In the genomic region with DNA sequence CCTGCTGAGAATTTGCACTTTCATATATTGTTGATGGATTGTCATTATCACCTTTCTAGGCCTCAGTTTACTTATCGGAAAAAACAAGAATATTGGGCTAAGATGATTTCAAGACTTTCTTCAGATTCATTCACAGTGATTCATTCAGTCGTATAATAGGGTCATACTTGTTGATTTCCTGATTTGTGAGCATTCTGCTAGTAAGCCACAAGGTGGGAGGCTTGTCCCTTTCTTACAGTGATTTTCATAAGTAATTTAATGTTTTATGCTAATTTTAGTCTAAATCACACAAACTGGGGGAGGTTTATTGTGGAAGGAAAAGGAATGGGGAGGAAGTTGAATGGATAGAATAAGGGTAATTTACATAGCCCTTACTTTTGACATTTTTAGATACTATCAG, we compare ENCODE assay signal across 17 cellular contexts.
DNase-seq lines count a peak whose midpoint lies in the region; FAIRE-seq and TF ChIP-seq lines count a peak whose summit lies in the region.
"Had no signal": no experiment of that assay in that cellular context is flagged by ENCODE, and none has a peak within 500 bp of the region (broad histone marks: within the 10 kb centered on the region; RNA-seq: fewer than 3 reads in every experiment).

No MANE protein-coding gene starts in this region.

- no TSS peak for BruUV-seq in OCI-LY7 (replicated peaks; lab: Mats Ljungman, UMichigan)
- BruUV-seq in Calu3 (replicated peaks; lab: Mats Ljungman, UMichigan): no TSS peak

- no peak for TF ChIP-seq POLR2A in GM12892 (IDR thresholded peaks at IDR 0.05; ENCODE audit: low read depth, low read length)
- no peak for TF ChIP-seq POLR2A in suprapubic skin (IDR thresholded peaks at IDR 0.05)

- no peak overlapping the region for H2AFZ ChIP-seq in OCI-LY7 (ENCODE audit: low read length)
- no peak overlapping the region for H2AFZ ChIP-seq in osteoblast (ENCODE audit: low read length)

- no peaks in the 10 kb centered on the region for H4K20me1 ChIP-seq in OCI-LY7 (ENCODE audit: insufficient read depth, low read length)
- no peaks in the 10 kb centered on the region for H4K20me1 ChIP-seq in osteoblast (ENCODE audit: insufficient read depth, low read length)

- no peak for DNase-seq in GM12892 (ENCODE audit: insufficient read length)
- DNase-seq in OCI-LY7 (ENCODE audit: low spot score): no peak
- no peak for DNase-seq in endodermal cell
- DNase-seq in osteoblast (ENCODE audit: insufficient read length, low spot score, missing footprints): no peak
- no peak for DNase-seq in suprapubic skin (ENCODE audit: low spot score in 2 of 2)
- DNase-seq in KBM-7: no peak
- no peak for DNase-seq in NCI-H2171 (lab: John Stamatoyannopoulos, UW)
- no peak for DNase-seq in Calu3
- DNase-seq: activated CD8-positive, alpha-beta memory T cell treated with anti-CD3 and anti-CD28 coated beads, Interleukin-2, amount 50 U/mL, for 48 hours; heart left ventricle; left lung; NCI-H1436; NCI-H526; thyroid gland had no signal

- H3K36me3 Mint-ChIP-seq in endodermal cell (ENCODE audit: low read depth) (no peaks in the 10 kb centered on the region), Calu3 (ENCODE audit: insufficient read depth, unreplicated experiment) (no peaks in the 10 kb centered on the region)
- H3K36me3 Mint-ChIP-seq: WTC11 had no signal

- no peak overlapping the region for H3K9ac ChIP-seq in endodermal cell (ENCODE audit: extremely low read depth, low read length, poor library complexity, severe bottlenecking)

- H3K27ac ChIP-seq in OCI-LY7 (ENCODE audit: low read depth, low read length, poor library complexity, severe bottlenecking): no peak overlapping the region
- H3K27ac ChIP-seq in endodermal cell (ENCODE audit: low read depth, low read length): no peak overlapping the region
- no peak overlapping the region for H3K27ac ChIP-seq in osteoblast (ENCODE audit: low read depth, low read length)
- no peak overlapping the region for H3K27ac ChIP-seq in suprapubic skin
- H3K27ac ChIP-seq: heart left ventricle, left lung, neutrophil, SJSA1, thyroid gland had no signal

- in situ Hi-C loops in KBM-7 (cut with MboI; ENCODE audit: low pct_unique_long_range_greater_than_20kb, low sequenced_read_pairs): no loop called here

- no peaks in the 10 kb centered on the region for H3K9me2 ChIP-seq in OCI-LY7 (ENCODE audit: insufficient read depth, low read length)

- H3K4me2 ChIP-seq in OCI-LY7 (ENCODE audit: low read length): no peak overlapping the region
- H3K4me2 ChIP-seq in osteoblast (ENCODE audit: insufficient read depth, low read length): no peak overlapping the region

- TF ChIP-seq CTCF in OCI-LY7 (conservative IDR thresholded peaks at IDR 0.05; ENCODE audit: low read length) (0 out of 2 replicates have a peak, but pooled peaks have one; percentile 18), endodermal cell (conservative IDR thresholded peaks at IDR 0.05) (peak; percentile 59), osteoblast (IDR thresholded peaks at IDR 0.05; ENCODE audit: extremely low read depth, low read depth, low read length) (peak; percentile 27), suprapubic skin (IDR thresholded peaks at IDR 0.05) (no peak), Calu3 (IDR thresholded peaks at IDR 0.05; ENCODE audit: unreplicated experiment) (no peak)

- no peaks in the 10 kb centered on the region for H3K27me3 ChIP-seq in endodermal cell (ENCODE audit: control insufficient read depth, insufficient read depth, low read length, poor library complexity, severe bottlenecking)
- no peaks in the 10 kb centered on the region for H3K27me3 ChIP-seq in osteoblast (ENCODE audit: insufficient read depth, low read length)
- H3K27me3 ChIP-seq in suprapubic skin: no peaks in the 10 kb centered on the region
- H3K27me3 ChIP-seq: heart left ventricle, left lung, neutrophil, SJSA1, thyroid gland had no signal

- WGBS in endodermal cell (ENCODE audit: insufficient coverage in 1 of 2, insufficient read length in 1 of 2), 2 experiments: 97 to 100% methylated on average over 2 of the region's 2 CpGs
- 70% methylated on average over 2 of the region's 2 CpGs for WGBS in suprapubic skin

- H3K9me3 Mint-ChIP-seq in endodermal cell (no peaks in the 10 kb centered on the region), Calu3 (ENCODE audit: low read depth, unreplicated experiment) (no peaks in the 10 kb centered on the region)
- H3K9me3 Mint-ChIP-seq: WTC11 had no signal

- POLR2A ChIA-PET in OCI-LY7 (lab: Charles Lee): no interaction called here

- CTCF ChIA-PET in OCI-LY7 (lab: Charles Lee; ENCODE audit: unreplicated experiment): no interaction called here
- CTCF ChIA-PET in Calu3 (lab: Charles Lee): no interaction called here

- H3K79me2 ChIP-seq in OCI-LY7 (ENCODE audit: insufficient read depth, low read depth, low read length) (no peaks in the 10 kb centered on the region), osteoblast (ENCODE audit: insufficient read depth, low read length) (no peaks in the 10 kb centered on the region)

- no peak overlapping the region for H3K27ac Mint-ChIP-seq in endodermal cell
- no peak overlapping the region for H3K27ac Mint-ChIP-seq in Calu3 (ENCODE audit: unreplicated experiment)
- H3K27ac Mint-ChIP-seq: WTC11 had no signal

- H3K4me3 ChIP-seq in OCI-LY7 (ENCODE audit: low read depth, low read length, poor library complexity, severe bottlenecking) (no peak overlapping the region), endodermal cell (ENCODE audit: low read length) (no peak overlapping the region), osteoblast (ENCODE audit: insufficient read depth, low read length) (no peak overlapping the region), suprapubic skin (no peak overlapping the region)
- H3K4me3 ChIP-seq: heart left ventricle, left lung, SJSA1, thyroid gland had no signal

- no peaks in the 10 kb centered on the region for H3K27me3 Mint-ChIP-seq in endodermal cell (ENCODE audit: insufficient read depth)
- peaks cover 5% of the 10 kb centered on the region for H3K27me3 Mint-ChIP-seq in Calu3 (ENCODE audit: unreplicated experiment)

- H3K9me3 ChIP-seq in OCI-LY7 (ENCODE audit: low read length) (no peaks in the 10 kb centered on the region), endodermal cell (ENCODE audit: control insufficient read depth, low read length) (no peaks in the 10 kb centered on the region), osteoblast (ENCODE audit: low read depth, low read length) (no peaks in the 10 kb centered on the region), suprapubic skin (no peaks in the 10 kb centered on the region)
- H3K9me3 ChIP-seq: heart left ventricle, left lung, neutrophil, SJSA1, thyroid gland had no signal

- H3K4me1 ChIP-seq in OCI-LY7 (ENCODE audit: insufficient read depth, low read length, poor library complexity, severe bottlenecking): no peaks in the 10 kb centered on the region
- no peaks in the 10 kb centered on the region for H3K4me1 ChIP-seq in endodermal cell (ENCODE audit: control insufficient read depth, insufficient read depth, low read length)
- no peaks in the 10 kb centered on the region for H3K4me1 ChIP-seq in osteoblast (ENCODE audit: insufficient read depth, low read length)
- H3K4me1 ChIP-seq in suprapubic skin: no peaks in the 10 kb centered on the region
- H3K4me1 ChIP-seq: heart left ventricle, left lung, SJSA1, thyroid gland had no signal

- H3K4me1 Mint-ChIP-seq in endodermal cell (peaks cover 10% of the 10 kb centered on the region), Calu3 (ENCODE audit: low read depth, unreplicated experiment) (peaks cover 9% of the 10 kb centered on the region)
- H3K4me1 Mint-ChIP-seq: WTC11 had no signal

- intact Hi-C loops in OCI-LY7 (cut with micrococcal nuclease; ENCODE audit: unreplicated experiment): no loop called here
- intact Hi-C loops in Calu3 (cut with micrococcal nuclease; ENCODE audit: unreplicated experiment): loop anchor here (10.0 kb wide), 1 partner anchor 1874 kb away; no protein-coding TSS in a partner anchor

- TF ChIP-seq EP300 in suprapubic skin (IDR thresholded peaks at IDR 0.05): no peak

- H3K36me3 ChIP-seq in OCI-LY7 (ENCODE audit: insufficient read depth, low read length): no peaks in the 10 kb centered on the region
- no peaks in the 10 kb centered on the region for H3K36me3 ChIP-seq in endodermal cell (ENCODE audit: control insufficient read depth, insufficient read depth, low read length)
- H3K36me3 ChIP-seq in osteoblast (ENCODE audit: insufficient read depth, low read length): no peaks in the 10 kb centered on the region
- H3K36me3 ChIP-seq in suprapubic skin: no peaks in the 10 kb centered on the region
- H3K36me3 ChIP-seq: heart left ventricle, left lung, neutrophil, SJSA1, thyroid gland had no signal

- no peak overlapping the region for H3K4me3 Mint-ChIP-seq in endodermal cell
- no peak overlapping the region for H3K4me3 Mint-ChIP-seq in Calu3 (ENCODE audit: low read depth, unreplicated experiment)
- H3K4me3 Mint-ChIP-seq: WTC11 had no signal

- peak; percentile 38 for FAIRE-seq in GM12892 (lab: Jason Lieb, UNC)

Comparison
In these comparisons a context has a peak if more than half of its experiments do, and no peak if none do; other contexts are left out.
1. CTCF ChIP-seq: peak in OCI-LY7 (single experiment), endodermal cell (single experiment) and osteoblast (single experiment); none in suprapubic skin (0 of 2) and Calu3 (single experiment).